ENCODE assay signal across 1 cellular context in the genomic region with DNA sequence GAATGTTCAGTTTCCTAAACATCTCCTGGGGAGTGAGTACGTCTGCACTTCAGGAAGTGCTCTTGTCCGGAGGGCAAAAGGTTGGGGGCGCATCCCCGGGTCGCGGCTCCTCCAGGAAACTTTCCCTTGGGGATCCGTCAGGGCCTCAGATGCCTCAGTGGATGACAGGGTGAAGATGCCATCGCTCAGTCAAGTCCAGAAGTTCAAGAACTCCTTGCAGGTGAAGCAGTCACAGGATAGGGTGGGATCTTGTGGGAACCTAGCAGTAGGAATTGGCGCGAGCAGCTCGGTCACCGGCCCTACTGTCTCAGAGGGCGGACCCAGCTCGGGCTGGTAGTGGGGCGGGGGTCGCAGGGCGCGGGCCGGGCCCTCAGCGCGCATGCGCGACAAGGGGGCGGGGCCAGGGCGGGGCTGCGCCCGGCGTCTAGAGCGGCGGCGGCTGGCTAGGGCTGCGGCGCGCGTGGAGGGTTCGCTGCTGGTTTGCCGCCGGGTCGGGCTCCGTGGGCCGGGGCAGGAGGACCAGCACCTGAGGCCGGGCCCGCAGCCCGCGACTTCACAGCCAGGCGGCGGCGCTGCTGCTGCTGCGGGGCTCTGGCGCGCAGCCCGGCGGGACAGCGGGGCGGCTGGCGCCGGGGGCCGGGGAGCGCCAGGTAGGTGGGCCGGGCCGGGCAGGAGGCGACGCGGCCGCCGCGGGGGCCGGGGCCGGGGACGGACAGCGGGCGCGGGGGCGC.
TF ChIP-seq lines count a peak whose summit lies in the region.

A gene (plus strand): TSS at position 423 of the 731 bp plus-strand sequence. CDS start 75,191 bp downstream, outside the sequence.

TF ChIP-seq in HEK293, 187 proteins besides CTCF, POLR2A, EP300 and RAD21 (continued from another document and continues in another):
- TF ChIP-seq, protein P1, sequence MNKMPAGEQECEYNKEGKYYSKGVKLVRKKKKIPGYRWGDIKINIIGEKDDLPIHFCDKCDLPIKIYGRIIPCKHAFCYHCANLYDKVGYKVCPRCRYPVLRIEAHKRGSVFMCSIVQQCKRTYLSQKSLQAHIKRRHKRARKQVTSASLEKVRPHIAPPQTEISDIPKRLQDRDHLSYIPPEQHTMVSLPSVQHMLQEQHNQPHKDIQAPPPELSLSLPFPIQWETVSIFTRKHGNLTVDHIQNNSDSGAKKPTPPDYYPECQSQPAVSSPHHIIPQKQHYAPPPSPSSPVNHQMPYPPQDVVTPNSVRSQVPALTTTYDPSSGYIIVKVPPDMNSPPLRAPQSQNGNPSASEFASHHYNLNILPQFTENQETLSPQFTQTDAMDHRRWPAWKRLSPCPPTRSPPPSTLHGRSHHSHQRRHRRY (tag by site-specific recombination; IDR thresholded peaks at IDR 0.05) = no peak
- TF ChIP-seq RBAK (tag by site-specific recombination; IDR thresholded peaks at IDR 0.05) = no peak
- TF ChIP-seq ZNF114 (tag by site-specific recombination; IDR thresholded peaks at IDR 0.05) = no peak
- TF ChIP-seq ZNF324 (tag by site-specific recombination; IDR thresholded peaks at IDR 0.05) = no peak
- no peak for TF ChIP-seq ZNF792 (tag by site-specific recombination; IDR thresholded peaks at IDR 0.05)
- TF ChIP-seq, protein P2, sequence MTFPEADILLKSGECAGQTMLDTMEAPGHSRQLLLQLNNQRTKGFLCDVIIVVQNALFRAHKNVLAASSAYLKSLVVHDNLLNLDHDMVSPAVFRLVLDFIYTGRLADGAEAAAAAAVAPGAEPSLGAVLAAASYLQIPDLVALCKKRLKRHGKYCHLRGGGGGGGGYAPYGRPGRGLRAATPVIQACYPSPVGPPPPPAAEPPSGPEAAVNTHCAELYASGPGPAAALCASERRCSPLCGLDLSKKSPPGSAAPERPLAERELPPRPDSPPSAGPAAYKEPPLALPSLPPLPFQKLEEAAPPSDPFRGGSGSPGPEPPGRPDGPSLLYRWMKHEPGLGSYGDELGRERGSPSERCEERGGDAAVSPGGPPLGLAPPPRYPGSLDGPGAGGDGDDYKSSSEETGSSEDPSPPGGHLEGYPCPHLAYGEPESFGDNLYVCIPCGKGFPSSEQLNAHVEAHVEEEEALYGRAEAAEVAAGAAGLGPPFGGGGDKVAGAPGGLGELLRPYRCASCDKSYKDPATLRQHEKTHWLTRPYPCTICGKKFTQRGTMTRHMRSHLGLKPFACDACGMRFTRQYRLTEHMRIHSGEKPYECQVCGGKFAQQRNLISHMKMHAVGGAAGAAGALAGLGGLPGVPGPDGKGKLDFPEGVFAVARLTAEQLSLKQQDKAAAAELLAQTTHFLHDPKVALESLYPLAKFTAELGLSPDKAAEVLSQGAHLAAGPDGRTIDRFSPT (tag by site-specific recombination; IDR thresholded peaks at IDR 0.05) = no peak
- TF ChIP-seq ZNF426 (tag by site-specific recombination; IDR thresholded peaks at IDR 0.05) = no peak
- TF ChIP-seq ZSCAN16 (tag by site-specific recombination; IDR thresholded peaks at IDR 0.05) = no peak
- TF ChIP-seq OSR2 (tag by site-specific recombination; IDR thresholded peaks at IDR 0.05) = no peak
- TF ChIP-seq ZNF138 (tag by site-specific recombination; IDR thresholded peaks at IDR 0.05; ENCODE audit: borderline replicate concordance) = no peak
- no peak for TF ChIP-seq ZNF670 (tag by site-specific recombination; IDR thresholded peaks at IDR 0.05; ENCODE audit: low read depth)
- TF ChIP-seq, protein P3, sequence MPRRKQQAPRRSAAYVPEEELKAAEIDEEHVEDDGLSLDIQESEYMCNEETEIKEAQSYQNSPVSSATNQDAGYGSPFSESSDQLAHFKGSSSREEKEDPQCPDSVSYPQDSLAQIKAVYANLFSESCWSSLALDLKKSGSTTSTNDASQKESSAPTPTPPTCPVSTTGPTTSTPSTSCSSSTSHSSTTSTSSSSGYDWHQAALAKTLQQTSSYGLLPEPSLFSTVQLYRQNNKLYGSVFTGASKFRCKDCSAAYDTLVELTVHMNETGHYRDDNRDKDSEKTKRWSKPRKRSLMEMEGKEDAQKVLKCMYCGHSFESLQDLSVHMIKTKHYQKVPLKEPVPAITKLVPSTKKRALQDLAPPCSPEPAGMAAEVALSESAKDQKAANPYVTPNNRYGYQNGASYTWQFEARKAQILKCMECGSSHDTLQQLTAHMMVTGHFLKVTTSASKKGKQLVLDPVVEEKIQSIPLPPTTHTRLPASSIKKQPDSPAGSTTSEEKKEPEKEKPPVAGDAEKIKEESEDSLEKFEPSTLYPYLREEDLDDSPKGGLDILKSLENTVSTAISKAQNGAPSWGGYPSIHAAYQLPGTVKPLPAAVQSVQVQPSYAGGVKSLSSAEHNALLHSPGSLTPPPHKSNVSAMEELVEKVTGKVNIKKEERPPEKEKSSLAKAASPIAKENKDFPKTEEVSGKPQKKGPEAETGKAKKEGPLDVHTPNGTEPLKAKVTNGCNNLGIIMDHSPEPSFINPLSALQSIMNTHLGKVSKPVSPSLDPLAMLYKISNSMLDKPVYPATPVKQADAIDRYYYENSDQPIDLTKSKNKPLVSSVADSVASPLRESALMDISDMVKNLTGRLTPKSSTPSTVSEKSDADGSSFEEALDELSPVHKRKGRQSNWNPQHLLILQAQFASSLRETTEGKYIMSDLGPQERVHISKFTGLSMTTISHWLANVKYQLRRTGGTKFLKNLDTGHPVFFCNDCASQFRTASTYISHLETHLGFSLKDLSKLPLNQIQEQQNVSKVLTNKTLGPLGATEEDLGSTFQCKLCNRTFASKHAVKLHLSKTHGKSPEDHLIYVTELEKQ (tag by site-specific recombination; IDR thresholded peaks at IDR 0.05; ENCODE audit: borderline replicate concordance) = no peak
- peak; percentile 34; the same call in 1 of the 2 replicates for TF ChIP-seq SP3 (tag by site-specific recombination; IDR thresholded peaks at IDR 0.05)
- no peak for TF ChIP-seq ZNF785 (tag by site-specific recombination; IDR thresholded peaks at IDR 0.05)
- no peak for TF ChIP-seq ZNF837 (tag by site-specific recombination; IDR thresholded peaks at IDR 0.05)
- TF ChIP-seq ZNF660 (tag by site-specific recombination; IDR thresholded peaks at IDR 0.05) = no peak; the same call in 1 of the 2 replicates
- no peak for TF ChIP-seq BCL11B (tag by site-specific recombination; IDR thresholded peaks at IDR 0.05; ENCODE audit: low read depth)
- TF ChIP-seq ZFP3 (tag by site-specific recombination; IDR thresholded peaks at IDR 0.05; ENCODE audit: low read depth) = no peak
- no peak for TF ChIP-seq ZNF132 (tag by site-specific recombination; IDR thresholded peaks at IDR 0.05; ENCODE audit: borderline replicate concordance)
- no peak for TF ChIP-seq SP7 (tag by site-specific recombination; IDR thresholded peaks at IDR 0.05)
- TF ChIP-seq ZNF626 (tag by site-specific recombination; IDR thresholded peaks at IDR 0.05) = no peak
- TF ChIP-seq ZNF211 (tag by site-specific recombination; IDR thresholded peaks at IDR 0.05; ENCODE audit: low read depth) = no peak
- TF ChIP-seq ZNF658 (tag by site-specific recombination; IDR thresholded peaks at IDR 0.05) = no peak
- TF ChIP-seq ZFHX2 (tag by site-specific recombination; conservative IDR thresholded peaks at IDR 0.05) = no peak
- TF ChIP-seq, protein P4, sequence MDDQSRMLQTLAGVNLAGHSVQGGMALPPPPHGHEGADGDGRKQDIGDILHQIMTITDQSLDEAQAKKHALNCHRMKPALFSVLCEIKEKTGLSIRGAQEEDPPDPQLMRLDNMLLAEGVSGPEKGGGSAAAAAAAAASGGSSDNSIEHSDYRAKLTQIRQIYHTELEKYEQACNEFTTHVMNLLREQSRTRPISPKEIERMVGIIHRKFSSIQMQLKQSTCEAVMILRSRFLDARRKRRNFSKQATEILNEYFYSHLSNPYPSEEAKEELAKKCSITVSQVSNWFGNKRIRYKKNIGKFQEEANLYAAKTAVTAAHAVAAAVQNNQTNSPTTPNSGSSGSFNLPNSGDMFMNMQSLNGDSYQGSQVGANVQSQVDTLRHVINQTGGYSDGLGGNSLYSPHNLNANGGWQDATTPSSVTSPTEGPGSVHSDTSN (CRISPR knock-in tag; IDR thresholded peaks at IDR 0.05) = peak; percentile 75; the same call in 1 of the 2 replicates
- 0 out of 2 replicates have a peak, but pooled peaks have one; percentile 32 for TF ChIP-seq KLF9 (tag by site-specific recombination; IDR thresholded peaks at IDR 0.05; ENCODE audit: low read depth)
- no peak for TF ChIP-seq ZSCAN30 (tag by site-specific recombination; IDR thresholded peaks at IDR 0.05)
- no peak for TF ChIP-seq KLF16 (tag by site-specific recombination; IDR thresholded peaks at IDR 0.05)
- no peak for TF ChIP-seq ZNF341 (tag by site-specific recombination; IDR thresholded peaks at IDR 0.05; ENCODE audit: low read depth)
- TF ChIP-seq HOXC10 (CRISPR knock-in tag; IDR thresholded peaks at IDR 0.05) = no peak
- TF ChIP-seq, protein P5, sequence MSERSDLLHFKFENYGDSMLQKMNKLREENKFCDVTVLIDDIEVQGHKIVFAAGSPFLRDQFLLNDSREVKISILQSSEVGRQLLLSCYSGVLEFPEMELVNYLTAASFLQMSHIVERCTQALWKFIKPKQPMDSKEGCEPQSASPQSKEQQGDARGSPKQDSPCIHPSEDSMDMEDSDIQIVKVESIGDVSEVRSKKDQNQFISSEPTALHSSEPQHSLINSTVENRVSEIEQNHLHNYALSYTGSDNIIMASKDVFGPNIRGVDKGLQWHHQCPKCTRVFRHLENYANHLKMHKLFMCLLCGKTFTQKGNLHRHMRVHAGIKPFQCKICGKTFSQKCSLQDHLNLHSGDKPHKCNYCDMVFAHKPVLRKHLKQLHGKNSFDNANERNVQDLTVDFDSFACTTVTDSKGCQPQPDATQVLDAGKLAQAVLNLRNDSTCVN (tag by site-specific recombination; optimal IDR thresholded peaks at IDR 0.05) = peak; percentile 37
- no peak for TF ChIP-seq ZNF239 (tag by site-specific recombination; IDR thresholded peaks at IDR 0.05)
- no peak for TF ChIP-seq TRIM28 (IDR thresholded peaks at IDR 0.05; ENCODE audit: borderline replicate concordance, low read length)
- TF ChIP-seq ZNF776 (tag by site-specific recombination; IDR thresholded peaks at IDR 0.05; ENCODE audit: borderline replicate concordance) = no peak
- TF ChIP-seq ZNF501 (tag by site-specific recombination; IDR thresholded peaks at IDR 0.05) = 0 out of 2 replicates have a peak, but pooled peaks have one; percentile 47
- TF ChIP-seq ZNF157 (tag by site-specific recombination; IDR thresholded peaks at IDR 0.05) = no peak
- TF ChIP-seq, protein P6, sequence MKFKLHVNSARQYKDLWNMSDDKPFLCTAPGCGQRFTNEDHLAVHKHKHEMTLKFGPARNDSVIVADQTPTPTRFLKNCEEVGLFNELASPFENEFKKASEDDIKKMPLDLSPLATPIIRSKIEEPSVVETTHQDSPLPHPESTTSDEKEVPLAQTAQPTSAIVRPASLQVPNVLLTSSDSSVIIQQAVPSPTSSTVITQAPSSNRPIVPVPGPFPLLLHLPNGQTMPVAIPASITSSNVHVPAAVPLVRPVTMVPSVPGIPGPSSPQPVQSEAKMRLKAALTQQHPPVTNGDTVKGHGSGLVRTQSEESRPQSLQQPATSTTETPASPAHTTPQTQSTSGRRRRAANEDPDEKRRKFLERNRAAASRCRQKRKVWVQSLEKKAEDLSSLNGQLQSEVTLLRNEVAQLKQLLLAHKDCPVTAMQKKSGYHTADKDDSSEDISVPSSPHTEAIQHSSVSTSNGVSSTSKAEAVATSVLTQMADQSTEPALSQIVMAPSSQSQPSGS (tag by site-specific recombination; IDR thresholded peaks at IDR 0.05; ENCODE audit: low read depth) = no peak
- TF ChIP-seq ZNF843 (tag by site-specific recombination; IDR thresholded peaks at IDR 0.05) = no peak
- TF ChIP-seq ZNF394 (tag by site-specific recombination; IDR thresholded peaks at IDR 0.05; ENCODE audit: borderline replicate concordance) = no peak
- no peak; the same call in 1 of the 2 replicates for TF ChIP-seq ZBTB7A (tag by site-specific recombination; IDR thresholded peaks at IDR 0.05; ENCODE audit: low read depth)
- TF ChIP-seq FEZF1 (tag by site-specific recombination; IDR thresholded peaks at IDR 0.05) = no peak
- TF ChIP-seq, protein P7, sequence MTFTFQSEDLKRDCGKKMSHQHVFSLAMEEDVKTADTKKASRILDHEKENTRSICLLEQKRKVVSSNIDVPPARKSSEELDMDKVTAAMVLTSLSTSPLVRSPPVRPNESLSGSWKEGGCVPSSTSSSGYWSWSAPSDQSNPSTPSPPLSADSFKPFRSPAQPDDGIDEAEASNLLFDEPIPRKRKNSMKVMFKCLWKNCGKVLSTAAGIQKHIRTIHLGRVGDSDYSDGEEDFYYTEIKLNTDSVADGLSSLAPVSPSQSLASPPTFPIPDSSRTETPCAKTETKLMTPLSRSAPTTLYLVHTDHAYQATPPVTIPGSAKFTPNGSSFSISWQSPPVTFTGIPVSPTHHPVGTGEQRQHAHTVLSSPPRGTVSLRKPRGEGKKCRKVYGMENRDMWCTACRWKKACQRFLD (tag by site-specific recombination; IDR thresholded peaks at IDR 0.05) = no peak
- TF ChIP-seq, protein P8, sequence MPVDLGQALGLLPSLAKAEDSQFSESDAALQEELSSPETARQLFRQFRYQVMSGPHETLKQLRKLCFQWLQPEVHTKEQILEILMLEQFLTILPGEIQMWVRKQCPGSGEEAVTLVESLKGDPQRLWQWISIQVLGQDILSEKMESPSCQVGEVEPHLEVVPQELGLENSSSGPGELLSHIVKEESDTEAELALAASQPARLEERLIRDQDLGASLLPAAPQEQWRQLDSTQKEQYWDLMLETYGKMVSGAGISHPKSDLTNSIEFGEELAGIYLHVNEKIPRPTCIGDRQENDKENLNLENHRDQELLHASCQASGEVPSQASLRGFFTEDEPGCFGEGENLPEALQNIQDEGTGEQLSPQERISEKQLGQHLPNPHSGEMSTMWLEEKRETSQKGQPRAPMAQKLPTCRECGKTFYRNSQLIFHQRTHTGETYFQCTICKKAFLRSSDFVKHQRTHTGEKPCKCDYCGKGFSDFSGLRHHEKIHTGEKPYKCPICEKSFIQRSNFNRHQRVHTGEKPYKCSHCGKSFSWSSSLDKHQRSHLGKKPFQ (tag by site-specific recombination; IDR thresholded peaks at IDR 0.05) = peak; percentile 60; the same call in 1 of the 2 replicates
- TF ChIP-seq ZXDB (tag by site-specific recombination; IDR thresholded peaks at IDR 0.05) = peak; percentile 30; the same call in 1 of the 2 replicates
- TF ChIP-seq, protein P9, sequence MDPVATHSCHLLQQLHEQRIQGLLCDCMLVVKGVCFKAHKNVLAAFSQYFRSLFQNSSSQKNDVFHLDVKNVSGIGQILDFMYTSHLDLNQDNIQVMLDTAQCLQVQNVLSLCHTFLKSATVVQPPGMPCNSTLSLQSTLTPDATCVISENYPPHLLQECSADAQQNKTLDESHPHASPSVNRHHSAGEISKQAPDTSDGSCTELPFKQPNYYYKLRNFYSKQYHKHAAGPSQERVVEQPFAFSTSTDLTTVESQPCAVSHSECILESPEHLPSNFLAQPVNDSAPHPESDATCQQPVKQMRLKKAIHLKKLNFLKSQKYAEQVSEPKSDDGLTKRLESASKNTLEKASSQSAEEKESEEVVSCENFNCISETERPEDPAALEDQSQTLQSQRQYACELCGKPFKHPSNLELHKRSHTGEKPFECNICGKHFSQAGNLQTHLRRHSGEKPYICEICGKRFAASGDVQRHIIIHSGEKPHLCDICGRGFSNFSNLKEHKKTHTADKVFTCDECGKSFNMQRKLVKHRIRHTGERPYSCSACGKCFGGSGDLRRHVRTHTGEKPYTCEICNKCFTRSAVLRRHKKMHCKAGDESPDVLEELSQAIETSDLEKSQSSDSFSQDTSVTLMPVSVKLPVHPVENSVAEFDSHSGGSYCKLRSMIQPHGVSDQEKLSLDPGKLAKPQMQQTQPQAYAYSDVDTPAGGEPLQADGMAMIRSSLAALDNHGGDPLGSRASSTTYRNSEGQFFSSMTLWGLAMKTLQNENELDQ (tag by site-specific recombination; IDR thresholded peaks at IDR 0.05; ENCODE audit: low read depth) = no peak
- TF ChIP-seq ZBTB48 (tag by site-specific recombination; IDR thresholded peaks at IDR 0.05) = no peak
